ENCODE assay signal across 1 cellular context in genomic region chr9:120904999-120905793, GRCh38.
TF ChIP-seq lines count a peak whose summit lies in the region.

No MANE protein-coding gene starts in this region.

TF ChIP-seq in HEK293, 187 proteins besides CTCF, POLR2A, EP300 and RAD21 (continued from another document):
- TF ChIP-seq PATZ1 (tag by site-specific recombination; IDR thresholded peaks at IDR 0.05), result no peak
- TF ChIP-seq ZNF610 (tag by site-specific recombination; IDR thresholded peaks at IDR 0.05; ENCODE audit: borderline replicate concordance), result no peak
